Comparison of ENCODE assay signal across 8 cellular contexts in the genomic region with DNA sequence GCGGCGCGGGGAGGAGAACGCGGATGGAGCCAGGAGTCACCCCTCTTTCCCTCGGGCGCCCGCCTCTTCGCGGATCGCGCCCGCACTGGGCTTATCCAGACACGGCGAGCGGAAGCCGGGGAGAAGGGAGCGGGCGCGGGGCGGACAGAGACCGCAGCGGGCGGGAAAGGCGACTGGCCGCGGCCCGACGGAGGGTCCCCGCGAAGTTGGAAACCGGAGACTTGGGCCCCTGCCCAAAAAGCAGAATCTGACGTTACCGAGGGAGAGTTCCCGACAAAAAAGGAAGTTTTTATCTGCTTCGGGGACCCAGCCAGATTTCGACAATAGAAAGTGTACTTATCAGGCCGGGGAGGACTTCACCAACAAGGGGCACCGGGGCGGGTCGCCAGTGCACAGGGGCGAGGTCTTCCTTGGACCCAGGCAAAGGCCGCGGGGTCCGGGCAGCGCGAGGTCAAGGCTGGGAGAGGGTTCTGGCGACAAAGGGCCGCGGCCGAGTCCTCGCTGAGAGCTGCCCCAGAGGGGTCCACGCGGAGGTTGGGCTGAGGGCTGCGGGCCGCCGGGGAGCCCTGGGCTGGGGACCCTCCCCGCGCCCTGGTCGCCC. TPM values are rescaled to one million over a fixed set of nuclear protein-coding genes. Genes with fewer than 3 reads are reported as not detected.
A peak's percentile ranks its signal among the peaks of the same experiment; 100 is the strongest.
DNase-seq lines count a peak whose midpoint lies in the region; ATAC-seq, FAIRE-seq and TF ChIP-seq lines count a peak whose summit lies in the region.

No MANE protein-coding gene starts in this region.

- no peaks in the 10 kb centered on the region for H3K36me3 ChIP-seq in iPS-15b (ENCODE audit: control insufficient read depth, insufficient read depth, low read length)
- no peaks in the 10 kb centered on the region for H3K36me3 ChIP-seq in small intestine (ENCODE audit: control insufficient read depth in 2 of 2, insufficient read depth in 2 of 2, low read length in 2 of 2)

- DNase-seq in T-helper 1 cell, result no peak
- peak; percentile 58 for DNase-seq in activated naive CD8-positive, alpha-beta T cell treated with anti-CD3 and anti-CD28 coated beads, Interleukin-2, amount 10 ng/mL, durations not matched to agents 7 days and 5 days
- peak; percentile 32 for DNase-seq in small intestine
- DNase-seq in GM12892 (ENCODE audit: insufficient read length), result no peak
- DNase-seq in GF-D8 (lab: John Stamatoyannopoulos, UW), result no peak

- no peaks in the 10 kb centered on the region for H3K9me3 Mint-ChIP-seq in T-helper 1 cell treated with Interleukin-12 subunit alpha and Interleukin-12 subunit beta and Interleukin-4 antibody, amounts not matched to agents 30 μg/mL and 1 μg/mL, for 36 hours
- no peaks in the 10 kb centered on the region for H3K9me3 Mint-ChIP-seq in activated naive CD8-positive, alpha-beta T cell treated with anti-CD3 and anti-CD28 coated beads, Interleukin-2, amount 10 ng/mL, durations not matched to agents 7 days and 5 days

- H3K27me3 ChIP-seq in iPS-15b (ENCODE audit: control insufficient read depth, insufficient read depth, low read length) (peaks cover 54% of the 10 kb centered on the region), small intestine (ENCODE audit: control insufficient read depth in 2 of 2, insufficient read depth in 2 of 2, low read length in 2 of 2) (peaks cover 0 to 14% of the 10 kb centered on the region in 2 donors)

- no peak overlapping the region for H3K9ac ChIP-seq in iPS-15b (ENCODE audit: low read depth, low read length)

- WGBS in small intestine, 3 donors, result 0 to 1% (median 1%) methylated on average over 52 to 60 of the region's 60 CpGs

- POLR2A ChIA-PET in activated naive CD8-positive, alpha-beta T cell treated with anti-CD3 and anti-CD28 coated beads, Interleukin-2, amount 10 ng/mL, durations not matched to agents 7 days and 5 days (lab: Charles Lee), result interaction anchor here (1.6 kb wide), 1 partner anchor 28 kb away, joined by 5 read pairs; no protein-coding TSS in a partner anchor

- peaks cover 73% of the 10 kb centered on the region for H3K27me3 Mint-ChIP-seq in T-helper 1 cell treated with Interleukin-12 subunit alpha and Interleukin-12 subunit beta and Interleukin-4 antibody, amounts not matched to agents 30 μg/mL and 1 μg/mL, for 36 hours (ENCODE audit: low read depth)
- peaks cover 72% of the 10 kb centered on the region for H3K27me3 Mint-ChIP-seq in activated naive CD8-positive, alpha-beta T cell treated with anti-CD3 and anti-CD28 coated beads, Interleukin-2, amount 10 ng/mL, durations not matched to agents 7 days and 5 days

- peak; percentile 25 for ATAC-seq in activated naive CD8-positive, alpha-beta T cell treated with anti-CD3 and anti-CD28 coated beads, Interleukin-2, amount 10 ng/mL, durations not matched to agents 7 days and 5 days (ENCODE audit: low read depth)
- no peak for ATAC-seq in GM19351 (IDR thresholded peaks at IDR 0.05; ENCODE audit: unreplicated experiment)

- H3K9me3 ChIP-seq in iPS-15b (ENCODE audit: control insufficient read depth, insufficient read depth, low read length) (no peaks in the 10 kb centered on the region), small intestine (ENCODE audit: control insufficient read depth, low read depth) (no peaks in the 10 kb centered on the region)

- FAIRE-seq in small intestine (lab: Jason Lieb, UNC) (no peak), GM12892 (lab: Jason Lieb, UNC) (no peak)

- H3K4me1 ChIP-seq in iPS-15b (ENCODE audit: control insufficient read depth, insufficient read depth, low read length) (peaks cover 6% of the 10 kb centered on the region), small intestine (ENCODE audit: control insufficient read depth in 2 of 2, insufficient read depth in 1 of 2, low read depth in 1 of 2, low read length in 1 of 2) (no peaks in the 10 kb centered on the region)

- H3K27ac Mint-ChIP-seq in T-helper 1 cell treated with Interleukin-12 subunit alpha and Interleukin-12 subunit beta and Interleukin-4 antibody, amounts not matched to agents 30 μg/mL and 1 μg/mL, for 36 hours, result no peak overlapping the region
- H3K27ac Mint-ChIP-seq in activated naive CD8-positive, alpha-beta T cell treated with anti-CD3 and anti-CD28 coated beads, Interleukin-2, amount 10 ng/mL, durations not matched to agents 7 days and 5 days, result no peak overlapping the region

- no peaks in the 10 kb centered on the region for H3K4me1 Mint-ChIP-seq in T-helper 1 cell treated with Interleukin-12 subunit alpha and Interleukin-12 subunit beta and Interleukin-4 antibody, amounts not matched to agents 30 μg/mL and 1 μg/mL, for 36 hours (ENCODE audit: low read depth)
- H3K4me1 Mint-ChIP-seq in activated naive CD8-positive, alpha-beta T cell treated with anti-CD3 and anti-CD28 coated beads, Interleukin-2, amount 10 ng/mL, durations not matched to agents 7 days and 5 days, result peaks cover 1% of the 10 kb centered on the region

- no peak for TF ChIP-seq POLR2A in GM12892 (IDR thresholded peaks at IDR 0.05; ENCODE audit: low read depth, low read length)

- H3K27ac ChIP-seq in small intestine (ENCODE audit: low read depth in 1 of 2, low read length in 1 of 2), result no peak overlapping the region

- H3K4me3 Mint-ChIP-seq in T-helper 1 cell treated with Interleukin-12 subunit alpha and Interleukin-12 subunit beta and Interleukin-4 antibody, amounts not matched to agents 30 μg/mL and 1 μg/mL, for 36 hours, result peak overlapping the region; percentile 60
- H3K4me3 Mint-ChIP-seq in activated naive CD8-positive, alpha-beta T cell treated with anti-CD3 and anti-CD28 coated beads, Interleukin-2, amount 10 ng/mL, durations not matched to agents 7 days and 5 days, result peak overlapping the region; percentile 65

- H3K36me3 Mint-ChIP-seq in T-helper 1 cell treated with Interleukin-12 subunit alpha and Interleukin-12 subunit beta and Interleukin-4 antibody, amounts not matched to agents 30 μg/mL and 1 μg/mL, for 36 hours (ENCODE audit: low read depth), result no peaks in the 10 kb centered on the region
- H3K36me3 Mint-ChIP-seq in activated naive CD8-positive, alpha-beta T cell treated with anti-CD3 and anti-CD28 coated beads, Interleukin-2, amount 10 ng/mL, durations not matched to agents 7 days and 5 days, result no peaks in the 10 kb centered on the region

- H3K4me3 ChIP-seq in iPS-15b (ENCODE audit: low read depth, low read length), result peak overlapping the region; percentile 63
- peak overlapping the region; percentile 26 to 44 for H3K4me3 ChIP-seq in small intestine (ENCODE audit: low read depth in 1 of 2, low read length in 2 of 2)

RNA-seq across cellular contexts. Expression of a gene that starts 0.5 kb away (rescaled TPM):
- 1 to 10 TPM; 3.4 to 3.9 TPM for total RNA-seq in activated naive CD8-positive, alpha-beta T cell treated with anti-CD3 and anti-CD28 coated beads, Interleukin-2, amount 10 ng/mL, durations not matched to agents 7 days and 5 days
- polyA plus RNA-seq in small intestine, result 1 to 10 TPM in 2 of 3 donors, not detected in 1; 1.1 to 2.7 TPM
- polyA plus RNA-seq in GM12892 (2012; ENCODE audit: missing spikeins), result not detected

RNA-seq across cellular contexts. Expression of a gene that starts 45.3 kb away (rescaled TPM):
- 1 to 10 TPM in 1 of 2 experiments, under 1 TPM in 1; 0.78 to 1.1 TPM for total RNA-seq in activated naive CD8-positive, alpha-beta T cell treated with anti-CD3 and anti-CD28 coated beads, Interleukin-2, amount 10 ng/mL, durations not matched to agents 7 days and 5 days
- 1 to 10 TPM in 2 of 3 donors, not detected in 1; 1.6 to 2.2 TPM for polyA plus RNA-seq in small intestine
- not detected for polyA plus RNA-seq in GM12892 (2012; ENCODE audit: missing spikeins)

RNA-seq across cellular contexts. Expression of a gene that starts 47.6 kb away (rescaled TPM):
- under 1 TPM in 1 of 2 experiments, not detected in 1; 0.37 TPM for total RNA-seq in activated naive CD8-positive, alpha-beta T cell treated with anti-CD3 and anti-CD28 coated beads, Interleukin-2, amount 10 ng/mL, durations not matched to agents 7 days and 5 days
- 10 to 100 TPM in 2 of 3 donors, 1 to 10 TPM in 1; 1.1 to 35.4 (median 13.2) TPM for polyA plus RNA-seq in small intestine
- polyA plus RNA-seq in GM12892 (2012; ENCODE audit: missing spikeins), result not detected

RNA-seq across cellular contexts. Expression of a gene that starts 58.4 kb away (rescaled TPM):
- not detected for total RNA-seq in activated naive CD8-positive, alpha-beta T cell treated with anti-CD3 and anti-CD28 coated beads, Interleukin-2, amount 10 ng/mL, durations not matched to agents 7 days and 5 days
- 10 to 100 TPM; 18.6 to 79.2 (median 77.2) TPM for polyA plus RNA-seq in small intestine
- polyA plus RNA-seq in GM12892 (2012; ENCODE audit: missing spikeins), result not detected

Comparison
In these comparisons a context has a peak if more than half of its experiments do, and no peak if none do; other contexts are left out.
1. DNase-seq: peak in activated naive CD8-positive, alpha-beta T cell treated with anti-CD3 and anti-CD28 coated beads, Interleukin-2, amount 10 ng/mL, durations not matched to agents 7 days and 5 days (single experiment) and small intestine (single experiment); none in T-helper 1 cell (0 of 5), GM12892 (single experiment) and GF-D8 (single experiment).